Comparison of ENCODE assay signal across 1 cellular context in the genomic region with DNA sequence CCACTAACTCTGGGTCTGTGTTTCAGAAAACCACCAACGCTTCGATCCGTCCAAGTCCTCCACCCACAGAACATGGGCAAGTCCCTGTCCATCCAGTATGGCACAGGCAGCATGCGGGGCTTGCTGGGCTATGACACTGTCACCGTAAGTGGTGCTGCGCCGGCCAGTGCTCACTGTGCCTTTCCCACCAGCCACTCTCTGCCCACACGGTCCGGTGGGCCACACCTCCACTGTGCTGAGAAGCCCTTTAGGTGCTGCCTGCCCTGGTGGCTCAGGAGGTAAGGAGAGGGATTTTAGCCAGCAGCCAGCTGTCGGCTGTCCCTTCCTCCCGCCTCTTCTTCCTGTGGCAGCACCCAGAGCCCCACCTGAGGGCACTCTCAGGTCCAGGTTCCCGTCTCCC.
TF ChIP-seq lines count a peak whose summit lies in the region.

No MANE protein-coding gene starts in this region.

TF ChIP-seq in H1, 55 proteins besides CTCF, POLR2A, EP300 and RAD21:
- no peak for TF ChIP-seq GABPA (IDR thresholded peaks at IDR 0.05; ENCODE audit: borderline replicate concordance, insufficient read depth, low read length)
- TF ChIP-seq, protein P1, sequence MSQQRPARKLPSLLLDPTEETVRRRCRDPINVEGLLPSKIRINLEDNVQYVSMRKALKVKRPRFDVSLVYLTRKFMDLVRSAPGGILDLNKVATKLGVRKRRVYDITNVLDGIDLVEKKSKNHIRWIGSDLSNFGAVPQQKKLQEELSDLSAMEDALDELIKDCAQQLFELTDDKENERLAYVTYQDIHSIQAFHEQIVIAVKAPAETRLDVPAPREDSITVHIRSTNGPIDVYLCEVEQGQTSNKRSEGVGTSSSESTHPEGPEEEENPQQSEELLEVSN (IDR thresholded peaks at IDR 0.05) = no peak
- no peak for TF ChIP-seq ZNF274 (IDR thresholded peaks at IDR 0.05; ENCODE audit: borderline replicate concordance, extremely low read depth, low read length)
- TF ChIP-seq RBBP5 (IDR thresholded peaks at IDR 0.05; ENCODE audit: borderline replicate concordance, low read depth, low read length) = no peak
- no peak for TF ChIP-seq RNF2 (IDR thresholded peaks at IDR 0.05; ENCODE audit: borderline replicate concordance, low read depth, low read length, missing control alignments, poor library complexity, severe bottlenecking)
- no peak for TF ChIP-seq KDM4A (IDR thresholded peaks at IDR 0.05; ENCODE audit: low read depth, low read length, severe bottlenecking)
- no peak for TF ChIP-seq SIX5 (IDR thresholded peaks at IDR 0.05; ENCODE audit: low read depth, low read length)
- no peak for TF ChIP-seq CBX8 (IDR thresholded peaks at IDR 0.05; ENCODE audit: borderline replicate concordance, low read depth, low read length)
- no peak for TF ChIP-seq TEAD4 (IDR thresholded peaks at IDR 0.05; ENCODE audit: low read depth, low read length)
- no peak for TF ChIP-seq TCF12 (IDR thresholded peaks at IDR 0.05; ENCODE audit: low read depth, low read length)
- TF ChIP-seq NRF1 (IDR thresholded peaks at IDR 0.05; ENCODE audit: low read depth, low read length) = no peak
- no peak for TF ChIP-seq CHD1 (IDR thresholded peaks at IDR 0.05; ENCODE audit: low read depth, low read length)
- no peak for TF ChIP-seq SUZ12 (IDR thresholded peaks at IDR 0.05; ENCODE audit: low read length)
TF ChIP-seq in H1: peak in this region for 0.
